21 cellular contexts compared by ENCODE assay signal in the genomic region with DNA sequence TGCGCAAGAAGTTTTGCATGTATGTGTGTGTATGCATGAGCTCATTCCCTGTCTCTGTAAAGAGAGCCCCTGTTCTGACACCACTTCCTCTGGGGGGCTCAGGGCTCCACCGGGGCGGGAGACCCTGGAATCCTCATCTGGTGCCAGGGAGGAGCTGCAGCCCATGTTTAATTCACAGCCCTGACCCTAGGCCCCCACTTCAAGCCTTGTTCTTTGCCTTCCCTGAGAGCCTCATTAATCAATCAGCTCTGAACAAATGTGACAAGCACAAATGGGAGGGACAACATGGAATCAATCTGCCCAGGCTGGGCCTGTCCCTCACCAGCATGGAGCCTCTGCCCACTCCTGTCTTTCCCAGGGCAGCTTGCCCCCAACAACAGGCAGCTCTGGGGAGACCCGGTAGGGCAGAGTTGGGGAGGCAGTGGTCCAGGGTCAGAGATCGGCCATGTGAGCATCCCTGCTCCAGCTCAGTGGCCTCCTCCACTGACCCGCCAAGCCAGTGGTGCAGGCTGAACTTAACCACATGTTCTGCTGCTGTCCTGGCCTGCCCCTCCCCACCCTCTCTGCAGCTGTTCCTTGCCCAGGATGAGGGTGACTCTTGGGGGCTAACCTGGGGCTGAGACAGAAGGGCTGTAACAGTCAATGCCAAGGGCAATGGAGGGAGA.
"Had no signal": no experiment of that assay in that cellular context is flagged by ENCODE, and none has a peak within 500 bp of the region (broad histone marks: within the 10 kb centered on the region; RNA-seq: fewer than 3 reads in every experiment).

No MANE protein-coding gene starts in this region.

- H3K9me3 ChIP-seq: colonic mucosa, left ventricle myocardium inferior, neutrophil, suprapubic skin, thyroid gland, upper lobe of left lung, uterus had no signal

- H3K4me3 ChIP-seq: colonic mucosa, hepatocyte, left ventricle myocardium inferior, lung, smooth muscle cell, suprapubic skin, thyroid gland, upper lobe of left lung, uterus had no signal

- DNase-seq: colonic mucosa; dermis blood vessel endothelial cell; erythroblast; foreskin keratinocyte; head of caudate nucleus; kidney; left cardiac atrium; left ventricle myocardium inferior; mesenchymal stem cell; naive B cell; right cardiac atrium; stimulated activated CD4-positive, alpha-beta T cell treated with anti-CD3 and anti-CD28 coated beads, Interleukin-2, amount 100 ng/mL, for 48 hours; stimulated activated naive CD8-positive, alpha-beta T cell treated with anti-CD3 and anti-CD28 coated beads, Interleukin-15, Interleukin-2, amounts not matched to agents 100 U/mL and 50 U/mL, for 24 hours; thyroid gland; upper lobe of left lung; uterus had no signal

- H3K36me3 ChIP-seq: colonic mucosa, neutrophil, suprapubic skin, thyroid gland, upper lobe of left lung, uterus had no signal

- H3K4me1 ChIP-seq: colonic mucosa, foreskin keratinocyte, thyroid gland, upper lobe of left lung, uterus had no signal

- H3K27ac ChIP-seq: colonic mucosa, foreskin keratinocyte, hepatocyte, left ventricle myocardium inferior, neutrophil, suprapubic skin, thyroid gland, upper lobe of left lung, uterus had no signal

- H3K27me3 ChIP-seq: colonic mucosa, hepatocyte, neutrophil, suprapubic skin, thyroid gland, upper lobe of left lung, uterus had no signal
